In genomic region chr3:172279974-172280373, GRCh38 we compare ENCODE assay signal across 16 cellular contexts.
DNase-seq lines count a peak whose midpoint lies in the region; ATAC-seq and TF ChIP-seq lines count a peak whose summit lies in the region.
"Had no signal": no experiment of that assay in that cellular context is flagged by ENCODE, and none has a peak within 500 bp of the region (broad histone marks: within the 10 kb centered on the region; RNA-seq: fewer than 3 reads in every experiment).

No MANE protein-coding gene starts in this region.

- H2AFZ ChIP-seq in GM23248 (no peak overlapping the region), mesenchymal stem cell (ENCODE audit: low read depth, low read length) (no peak overlapping the region)

- peak overlapping the region; percentile 31 for H4K8ac ChIP-seq in mesenchymal stem cell (ENCODE audit: low read length)

- peaks cover 60% of the 10 kb centered on the region for H3F3A ChIP-seq in GM23248 (ENCODE audit: insufficient read depth)

- H3K4me2 ChIP-seq in GM23248 (ENCODE audit: unreplicated experiment) (peak overlapping the region; percentile 60), mesenchymal stem cell (ENCODE audit: low read length, poor library complexity, severe bottlenecking) (no peak overlapping the region)

- H3K36me3 ChIP-seq in GM23248 (ENCODE audit: low read depth): peaks cover 27% of the 10 kb centered on the region
- peaks cover 3 to 77% of the 10 kb centered on the region in 2 experiments for H3K36me3 ChIP-seq in mesenchymal stem cell (ENCODE audit: control insufficient read depth in 1 of 2, insufficient read depth in 2 of 2, low read depth in 1 of 2, low read length in 2 of 2)
- H3K36me3 ChIP-seq in skeletal muscle tissue (ENCODE audit: control insufficient read depth in 3 of 3, insufficient read depth in 3 of 3, low read length in 3 of 3): no peaks in the 10 kb centered on the region

- H3K18ac ChIP-seq in mesenchymal stem cell (ENCODE audit: low read depth in 1 of 2, low read length in 2 of 2): no peak overlapping the region

- H2BK15ac ChIP-seq in mesenchymal stem cell (ENCODE audit: low read depth, poor library complexity, severe bottlenecking): no peak overlapping the region

- peaks cover 15% of the 10 kb centered on the region for H3K79me1 ChIP-seq in mesenchymal stem cell (replicated peaks; ENCODE audit: low read length, poor library complexity, severe bottlenecking)

- no peak overlapping the region for H3K14ac ChIP-seq in mesenchymal stem cell (ENCODE audit: low read length in 2 of 2)

- H3K27ac ChIP-seq in GM23248: peak overlapping the region; percentile 55
- H3K27ac ChIP-seq in mesenchymal stem cell (ENCODE audit: low read length, poor library complexity, severe bottlenecking): peak overlapping the region; percentile 59
- peak overlapping the region; percentile 71 for H3K27ac ChIP-seq in skeletal muscle tissue (ENCODE audit: low read depth, low read length)

- no peak overlapping the region for H2BK120ac ChIP-seq in mesenchymal stem cell (ENCODE audit: low read depth, low read length)

- H3K4me1 ChIP-seq in GM23248 (ENCODE audit: insufficient read depth): peaks cover 29% of the 10 kb centered on the region
- peaks cover 10% of the 10 kb centered on the region for H3K4me1 ChIP-seq in mesenchymal stem cell (ENCODE audit: control insufficient read depth, insufficient read depth, low read depth, low read length)
- H3K4me1 ChIP-seq in skeletal muscle tissue (ENCODE audit: control insufficient read depth in 3 of 3, insufficient read depth in 3 of 3, low read length in 3 of 3): peaks cover 22 to 25% (median 22%) of the 10 kb centered on the region in 3 donors

- H3K79me2 ChIP-seq in GM23248 (ENCODE audit: insufficient read depth): peaks cover 91% of the 10 kb centered on the region

- no peaks in the 10 kb centered on the region for H3K27me3 ChIP-seq in GM23248 (replicated peaks; ENCODE audit: insufficient read depth)
- H3K27me3 ChIP-seq in mesenchymal stem cell (ENCODE audit: control insufficient read depth in 1 of 2, insufficient read depth in 1 of 2, low read length in 2 of 2): no peaks in the 10 kb centered on the region
- H3K27me3 ChIP-seq in skeletal muscle tissue (ENCODE audit: control insufficient read depth in 3 of 3, insufficient read depth in 3 of 3, low read length in 3 of 3): no peaks in the 10 kb centered on the region
- H3K27me3 ChIP-seq: left lung had no signal

- no peak overlapping the region for H4K91ac ChIP-seq in mesenchymal stem cell (ENCODE audit: low read length)

- no peak overlapping the region for H2BK12ac ChIP-seq in mesenchymal stem cell (ENCODE audit: low read length in 2 of 2)

- WGBS in GM23248 (ENCODE audit: low coverage in 1 of 2, low lambda C conversion rate in 2 of 2, missing lambda C conversion rate in 2 of 2), 2 experiments: 89 to 91% methylated on average over 8 of the region's 8 CpGs
- WGBS in mesenchymal stem cell: 89% methylated on average over 5 of the region's 8 CpGs

- H2BK5ac ChIP-seq in mesenchymal stem cell (ENCODE audit: low read depth, low read length, poor library complexity, severe bottlenecking): no peak overlapping the region

- H3K9ac ChIP-seq in GM23248 (no peak overlapping the region), mesenchymal stem cell (ENCODE audit: low read length) (peak overlapping the region; percentile 17), skeletal muscle tissue (ENCODE audit: low read depth in 1 of 3, low read length in 3 of 3) (no peak overlapping the region)

- DNase-seq in GM23248: no peak
- DNase-seq in mesenchymal stem cell: no peak
- no peak for DNase-seq in stimulated activated CD4-positive, alpha-beta T cell treated with anti-CD3 and anti-CD28 coated beads, Interleukin-2, amount 100 ng/mL, for 24 hours
- DNase-seq in NCI-H774 (lab: John Stamatoyannopoulos, UW): no peak
- no peak for DNase-seq in activated T-cell treated with anti-CD3 and anti-CD28 coated beads, Interleukin-2, amount 50 U/mL, for 48 hours
- no peak for DNase-seq in NCI-H2029 (lab: John Stamatoyannopoulos, UW)
- DNase-seq: activated naive CD4-positive, alpha-beta T cell treated with anti-CD3 and anti-CD28 coated beads, Interleukin-2, amount 10 ng/mL, durations not matched to agents 7 days and 5 days; activated T-cell treated with anti-CD3 and anti-CD28 coated beads for 4 hours; DND-41; GOT3; left lung; NCI-H146; NCI-H2227 treated with DMSO at 0.1 percent for 48 hours had no signal

- no peaks in the 10 kb centered on the region for H4K20me1 ChIP-seq in GM23248 (ENCODE audit: insufficient read depth)

- H2AK5ac ChIP-seq in mesenchymal stem cell (ENCODE audit: low read length, severe bottlenecking): no peak overlapping the region

- no peaks in the 10 kb centered on the region for H3K9me2 ChIP-seq in GM23248 (ENCODE audit: insufficient read depth)

- in situ Hi-C loops in GM23248 (cut with MboI): no loop called here

- H3K23ac ChIP-seq in mesenchymal stem cell (ENCODE audit: low read length in 2 of 2): no peak overlapping the region

- H3K4me3 ChIP-seq in GM23248 (no peak overlapping the region), mesenchymal stem cell (ENCODE audit: insufficient read depth in 1 of 2, low read depth in 1 of 2, low read length in 2 of 2) (no peak overlapping the region), skeletal muscle tissue (ENCODE audit: low read length in 3 of 3) (no peak overlapping the region)
- H3K4me3 ChIP-seq: left lung had no signal

- no peaks in the 10 kb centered on the region for H3K9me3 ChIP-seq in GM23248 (ENCODE audit: low read depth)
- no peaks in the 10 kb centered on the region for H3K9me3 ChIP-seq in mesenchymal stem cell (ENCODE audit: control insufficient read depth, low read length)
- no peaks in the 10 kb centered on the region for H3K9me3 ChIP-seq in skeletal muscle tissue (ENCODE audit: control insufficient read depth in 3 of 3, low read length in 3 of 3)
- H3K9me3 ChIP-seq: left lung had no signal

- H3K4ac ChIP-seq in mesenchymal stem cell (ENCODE audit: low read depth in 1 of 2, low read length in 2 of 2): no peak overlapping the region

- ATAC-seq in SK-N-SH treated with all-trans-retinoic acid at 6 μM for 48 hours: peak; percentile 17; the same call in 2 of the 3 replicates
- ATAC-seq: stimulated activated effector memory CD8-positive, alpha-beta T cell treated with anti-CD3 and anti-CD28 coated beads, Interleukin-12 subunit alpha, Interleukin-12 subunit beta, amount 100 ng/mL, for 72 hours had no signal

TF ChIP-seq in SK-N-SH treated with all-trans-retinoic acid at 6 μM for 48 hours, 23 proteins besides CTCF, POLR2A, EP300 and RAD21:
- no peak for TF ChIP-seq ZFP30 (CRISPR knock-in tag; IDR thresholded peaks at IDR 0.05)
- peak; percentile 13; the same call in 1 of the 2 replicates for TF ChIP-seq ZFP3 (CRISPR knock-in tag; IDR thresholded peaks at IDR 0.05)
